ENCODE assay signal across 1 cellular context in genomic region chr19:34126966-34127365, GRCh38.
TF ChIP-seq lines count a peak whose summit lies in the region.

No MANE protein-coding gene starts in this region.

TF ChIP-seq in GM23338, 12 proteins besides CTCF, POLR2A, EP300 and RAD21 (continued from another document):
- TF ChIP-seq ZNF462 (CRISPR knock-in tag; IDR thresholded peaks at IDR 0.05) (no peak), CREB1 (CRISPR knock-in tag; IDR thresholded peaks at IDR 0.05; ENCODE audit: low read depth) (no peak), POLR2AphosphoS5 (IDR thresholded peaks at IDR 0.05; ENCODE audit: low read depth) (no peak), STAT1 (IDR thresholded peaks at IDR 0.05; ENCODE audit: unreplicated experiment) (no peak)
